ENCODE assay signal across 1 cellular context in genomic region chr5:91028518-91028956, GRCh38.
TF ChIP-seq lines count a peak whose summit lies in the region.

No MANE protein-coding gene starts in this region.

TF ChIP-seq in K562, 482 proteins besides CTCF, POLR2A, EP300 and RAD21 (continued from another document and continues in another):
- TF ChIP-seq MITF (IDR thresholded peaks at IDR 0.05), result no peak
- TF ChIP-seq EGR1 (conservative IDR thresholded peaks at IDR 0.05), result no peak
- TF ChIP-seq NFIC (IDR thresholded peaks at IDR 0.05), result peak; percentile 27; the same call in 1 of the 2 replicates
- TF ChIP-seq ZNF239 (CRISPR knock-in tag; IDR thresholded peaks at IDR 0.05), result no peak
- no peak for TF ChIP-seq ARHGAP35 (IDR thresholded peaks at IDR 0.05; ENCODE audit: partially characterized antibody)
- no peak for TF ChIP-seq ZNF140 (CRISPR knock-in tag; IDR thresholded peaks at IDR 0.05)
- no peak for TF ChIP-seq ZNF282 (CRISPR knock-in tag; IDR thresholded peaks at IDR 0.05)
- TF ChIP-seq POLR2H (tag; IDR thresholded peaks at IDR 0.05; ENCODE audit: low read depth), result no peak
- TF ChIP-seq UBTF (IDR thresholded peaks at IDR 0.05; ENCODE audit: borderline replicate concordance in 1 of 2, low read depth in 2 of 2, low read length in 2 of 2), result no peak
- TF ChIP-seq ZNF655 (CRISPR knock-in tag; IDR thresholded peaks at IDR 0.05), result no peak
- TF ChIP-seq AFF4 (CRISPR knock-in tag; IDR thresholded peaks at IDR 0.05), result no peak
- no peak for TF ChIP-seq KDM2B (CRISPR knock-in tag; IDR thresholded peaks at IDR 0.05)
- TF ChIP-seq CREB3 (tag; conservative IDR thresholded peaks at IDR 0.05; ENCODE audit: low read depth), result no peak
- TF ChIP-seq FOSL1 (tag; conservative IDR thresholded peaks at IDR 0.05), result 0 out of 2 replicates have a peak, but pooled peaks have one; percentile 29
- peak; percentile 52; the same call in 1 of the 2 replicates for TF ChIP-seq ZNF175 (CRISPR knock-in tag; IDR thresholded peaks at IDR 0.05; ENCODE audit: low read depth)
- no peak for TF ChIP-seq THAP7 (CRISPR knock-in tag; IDR thresholded peaks at IDR 0.05)
- TF ChIP-seq SLC30A9 (CRISPR knock-in tag; IDR thresholded peaks at IDR 0.05), result no peak
- no peak for TF ChIP-seq ZNF551 (CRISPR knock-in tag; IDR thresholded peaks at IDR 0.05)
- no peak for TF ChIP-seq ZNF311 (CRISPR knock-in tag; IDR thresholded peaks at IDR 0.05)
- TF ChIP-seq KLF1 (tag; IDR thresholded peaks at IDR 0.05), result no peak
- no peak for TF ChIP-seq ZNF780A (CRISPR knock-in tag; IDR thresholded peaks at IDR 0.05)
- no peak for TF ChIP-seq ZNF24 (IDR thresholded peaks at IDR 0.05)
- no peak for TF ChIP-seq SIN3B (IDR thresholded peaks at IDR 0.05; ENCODE audit: low read depth)
- no peak for TF ChIP-seq ZNF143 (CRISPR knock-in tag; IDR thresholded peaks at IDR 0.05)
- no peak for TF ChIP-seq GTF2A2 (tag; IDR thresholded peaks at IDR 0.05)
- TF ChIP-seq VEZF1 (CRISPR knock-in tag; IDR thresholded peaks at IDR 0.05), result no peak
- TF ChIP-seq ZFP36 (IDR thresholded peaks at IDR 0.05; ENCODE audit: low read depth, low read length, partially characterized antibody), result no peak
- no peak for TF ChIP-seq E2F8 (IDR thresholded peaks at IDR 0.05; ENCODE audit: low read depth, partially characterized antibody)
- no peak for TF ChIP-seq BRD4 (IDR thresholded peaks at IDR 0.05)
- TF ChIP-seq MAFK (IDR thresholded peaks at IDR 0.05; ENCODE audit: low read length), result no peak
- no peak for TF ChIP-seq ZZZ3 (IDR thresholded peaks at IDR 0.05)
- no peak for TF ChIP-seq SP1 (CRISPR knock-in tag; IDR thresholded peaks at IDR 0.05)
- no peak for TF ChIP-seq ZBTB17 (CRISPR knock-in tag; IDR thresholded peaks at IDR 0.05)
- TF ChIP-seq NFIX (CRISPR knock-in tag; IDR thresholded peaks at IDR 0.05; ENCODE audit: low read depth), result no peak
- TF ChIP-seq E4F1 (CRISPR knock-in tag; IDR thresholded peaks at IDR 0.05; ENCODE audit: borderline replicate concordance), result no peak
- TF ChIP-seq ZBED1 (IDR thresholded peaks at IDR 0.05), result no peak
- no peak for TF ChIP-seq FOXP1 (CRISPR knock-in tag; IDR thresholded peaks at IDR 0.05)
- TF ChIP-seq FOXA3 (CRISPR knock-in tag; conservative IDR thresholded peaks at IDR 0.05 in 1 of 2, IDR thresholded peaks at IDR 0.05 in 1 of 2), result 0 out of 4 replicates have a peak, but pooled peaks of 1 of the 2 experiments have one; percentile 21
- no peak for TF ChIP-seq ZBTB33 (CRISPR knock-in tag; IDR thresholded peaks at IDR 0.05)
- TF ChIP-seq ZNF740 (CRISPR knock-in tag; IDR thresholded peaks at IDR 0.05), result no peak
- no peak for TF ChIP-seq ZNF740 (tag; IDR thresholded peaks at IDR 0.05)
- no peak for TF ChIP-seq HIVEP1 (CRISPR knock-in tag; IDR thresholded peaks at IDR 0.05)
- TF ChIP-seq SAP30 (IDR thresholded peaks at IDR 0.05; ENCODE audit: borderline replicate concordance, insufficient read depth, low read depth, low read length, poor library complexity, severe bottlenecking), result no peak
- 0 out of 2 replicates have a peak, but pooled peaks have one; percentile 24 for TF ChIP-seq STAT5A (IDR thresholded peaks at IDR 0.05; ENCODE audit: borderline replicate concordance, low read length)
- TF ChIP-seq SMARCB1 (IDR thresholded peaks at IDR 0.05; ENCODE audit: insufficient read length, low read depth), result no peak
